Comparison of ENCODE assay signal across 8 cellular contexts in the genomic region with DNA sequence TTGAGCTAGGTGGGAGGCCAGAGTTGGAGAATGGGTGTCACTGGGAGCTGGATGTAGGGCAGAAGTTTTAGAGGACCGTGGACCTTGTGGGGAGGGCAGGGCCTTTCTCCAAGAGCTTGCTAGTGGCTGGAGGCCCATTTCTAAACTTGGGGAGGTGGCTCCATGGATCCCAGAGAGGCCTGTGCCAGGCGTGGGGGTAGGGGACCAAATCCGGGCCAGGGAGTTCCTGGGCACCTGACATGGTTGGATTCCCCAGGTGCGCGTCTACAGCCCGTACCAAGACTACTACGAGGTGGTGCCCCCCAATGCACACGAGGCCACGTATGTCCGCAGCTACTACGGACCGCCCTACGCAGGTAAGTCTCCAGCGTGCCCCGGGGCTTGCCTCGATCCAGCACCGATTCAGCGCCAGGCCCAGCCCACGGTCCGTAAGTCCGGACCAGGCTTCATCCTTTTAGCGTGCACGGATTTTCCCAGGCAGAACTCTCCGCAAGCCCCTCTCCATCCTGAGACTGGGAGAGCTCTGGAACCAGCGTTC. TPM values are rescaled to one million over a fixed set of nuclear protein-coding genes. Genes with fewer than 3 reads are reported as not detected.
A peak's percentile ranks its signal among the peaks of the same experiment; 100 is the strongest.
DNase-seq lines count a peak whose midpoint lies in the region; ATAC-seq lines count a peak whose summit lies in the region.

No MANE protein-coding gene starts in this region.

- H3K27me3 ChIP-seq in adipocyte (replicated peaks; ENCODE audit: control insufficient read depth, insufficient read depth, low read length) (no peaks in the 10 kb centered on the region), stomach smooth muscle (ENCODE audit: control insufficient read depth in 1 of 2, insufficient read depth in 2 of 2, low read length in 2 of 2) (no peaks in the 10 kb centered on the region), SJCRH30 (no peaks in the 10 kb centered on the region)

- ATAC-seq in activated CD4-positive, CD25-positive, alpha-beta regulatory T cell treated with anti-CD3 and anti-CD28 coated beads, Interleukin-2, amount 50 U/mL, for 24 hours = peak; percentile 11 to 22
- no peak for ATAC-seq in HG02938 (IDR thresholded peaks at IDR 0.05; ENCODE audit: unreplicated experiment)

- H3K27ac ChIP-seq in stomach smooth muscle (ENCODE audit: low read length) (no peak overlapping the region), SJCRH30 (no peak overlapping the region)

- peak overlapping the region; percentile 73 for H3K4me3 ChIP-seq in adipocyte (ENCODE audit: low read length)
- H3K4me3 ChIP-seq in stomach smooth muscle (ENCODE audit: low read length in 2 of 2) = peak overlapping the region; percentile 64 to 74
- H3K4me3 ChIP-seq in SJCRH30 = no peak overlapping the region

- H3K4me1 ChIP-seq in adipocyte (ENCODE audit: control insufficient read depth, insufficient read depth, low read length) = peaks cover 32% of the 10 kb centered on the region
- peaks cover 16% of the 10 kb centered on the region for H3K4me1 ChIP-seq in stomach smooth muscle (ENCODE audit: control insufficient read depth, insufficient read depth, low read length)
- H3K4me1 ChIP-seq in SJCRH30 = no peaks in the 10 kb centered on the region

- peak overlapping the region; percentile 80 for H3K9ac ChIP-seq in adipocyte (ENCODE audit: low read length)
- H3K9ac ChIP-seq in stomach smooth muscle (ENCODE audit: low read length in 2 of 2) = no peak overlapping the region

- H3K9me3 ChIP-seq in adipocyte (ENCODE audit: control insufficient read depth, low read length) (no peaks in the 10 kb centered on the region), stomach smooth muscle (ENCODE audit: control insufficient read depth in 2 of 2, low read length in 2 of 2) (no peaks in the 10 kb centered on the region), SJCRH30 (replicated peaks) (no peaks in the 10 kb centered on the region)

- H3K36me3 ChIP-seq in adipocyte (ENCODE audit: control insufficient read depth, insufficient read depth, low read length, severe bottlenecking) (no peaks in the 10 kb centered on the region), stomach smooth muscle (ENCODE audit: control insufficient read depth in 2 of 2, insufficient read depth in 2 of 2, low read length in 2 of 2) (no peaks in the 10 kb centered on the region), SJCRH30 (no peaks in the 10 kb centered on the region)

- no peak for DNase-seq in activated CD4-positive, CD25-positive, alpha-beta regulatory T cell (lab: John Stamatoyannopoulos, UW)
- no peak for DNase-seq in adipocyte (ENCODE audit: low read depth)
- DNase-seq in kidney tubule cell (ENCODE audit: low spot score) = peak; percentile 15
- DNase-seq in SJCRH30 = no peak
- DNase-seq in NCI-H1092 treated with DMSO at 0.1 percent for 48 hours (lab: John Stamatoyannopoulos, UW) = no peak

RNA-seq across cellular contexts. Expression of gene PLEKHB1, which starts 14.2 kb away (rescaled TPM):
- 5.3 and 5.4 TPM in 2 replicates for total RNA-seq in SJCRH30 (2014; rRNA removed; shearing (Covaris generic))
